Comparison of ENCODE assay signal across 12 cellular contexts in the genomic region with DNA sequence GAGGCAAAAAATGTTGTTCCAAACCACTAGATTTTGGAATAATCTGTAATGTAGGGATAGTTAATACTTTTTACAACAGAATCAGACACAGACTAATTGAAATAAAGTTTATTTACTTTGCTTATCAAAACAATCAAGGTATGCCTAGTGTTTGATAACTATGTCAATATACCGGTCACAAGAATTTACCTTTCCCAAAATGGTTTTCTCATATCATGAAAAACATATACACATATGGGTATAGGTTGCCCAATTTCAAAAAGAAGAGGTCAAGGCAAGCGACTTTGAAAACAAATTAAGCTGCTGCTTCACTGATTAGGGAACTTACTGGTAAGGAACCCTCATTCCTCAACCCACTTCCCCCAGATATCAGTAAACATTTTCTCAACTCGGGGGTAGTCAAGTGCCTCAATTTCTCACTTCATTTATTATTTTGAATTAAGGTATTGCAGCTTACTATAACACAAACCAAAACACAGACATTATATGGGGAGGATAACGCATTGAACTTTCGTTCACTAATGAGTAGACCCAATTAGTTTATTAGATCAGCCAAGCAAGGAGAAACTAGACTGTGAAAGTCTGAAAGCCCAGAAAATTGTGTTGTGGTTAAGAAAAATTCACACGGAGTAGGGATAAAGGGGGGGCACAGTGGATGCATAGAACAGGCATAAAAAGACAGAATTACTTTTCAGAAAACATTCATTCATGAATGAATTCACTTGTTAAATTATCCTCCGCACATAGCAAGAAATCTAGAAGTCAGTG. TPM values are rescaled to one million over a fixed set of nuclear protein-coding genes. Genes with fewer than 3 reads are reported as not detected.
DNase-seq lines count a peak whose midpoint lies in the region; ATAC-seq, FAIRE-seq and TF ChIP-seq lines count a peak whose summit lies in the region.
"Had no signal": no experiment of that assay in that cellular context is flagged by ENCODE, and none has a peak within 500 bp of the region (broad histone marks: within the 10 kb centered on the region; RNA-seq: fewer than 3 reads in every experiment).

No MANE protein-coding gene starts in this region.

- no peaks in the 10 kb centered on the region for H3K36me3 Mint-ChIP-seq in activated T-cell treated with anti-CD3 and anti-CD28 coated beads, Interleukin-2, amount 50 U/mL, for 4 hours (ENCODE audit: insufficient read depth)
- H3K36me3 Mint-ChIP-seq in WTC11: peaks cover 4% of the 10 kb centered on the region; the same call in 1 of the 2 replicates

- H3K4me3 ChIP-seq in left lung: no peak overlapping the region
- H3K4me3 ChIP-seq in thyroid gland (replicated peaks in 1 of 3): no peak overlapping the region
- no peak overlapping the region for H3K4me3 ChIP-seq in pancreas

- intact Hi-C loops in left lung (cut with DNase I): no loop called here
- intact Hi-C loops in thyroid gland (cut with DNase I): no loop called here
- intact Hi-C loops in pancreas (cut with DNase I): no loop called here

- H3K4me1 Mint-ChIP-seq in activated T-cell treated with anti-CD3 and anti-CD28 coated beads, Interleukin-2, amount 50 U/mL, for 4 hours (ENCODE audit: low read depth): peaks cover 44% of the 10 kb centered on the region
- peaks cover 31% of the 10 kb centered on the region for H3K4me1 Mint-ChIP-seq in WTC11

- CTCF ChIA-PET in WTC11 (lab: Charles Lee): no interaction called here

- H3K27me3 ChIP-seq in left lung (no peaks in the 10 kb centered on the region), thyroid gland (no peaks in the 10 kb centered on the region), pancreas (no peaks in the 10 kb centered on the region)

- H3K4me1 ChIP-seq in left lung (peaks cover 11 to 22% of the 10 kb centered on the region in 2 donors), thyroid gland (peaks cover 39 to 45% of the 10 kb centered on the region in 2 donors), pancreas (peaks cover 5 to 10% (median 5%) of the 10 kb centered on the region in 3 donors)

- H3K27ac ChIP-seq in left lung: peak overlapping the region; percentile 94 to 95
- H3K27ac ChIP-seq in thyroid gland: peak overlapping the region; percentile 89 to 99 (median 94)
- H3K27ac ChIP-seq in pancreas: peak overlapping the region in 2 of 4 donors; percentile 84 to 91

- peak overlapping the region; percentile 19 for H3K4me3 Mint-ChIP-seq in activated T-cell treated with anti-CD3 and anti-CD28 coated beads, Interleukin-2, amount 50 U/mL, for 4 hours
- H3K4me3 Mint-ChIP-seq in WTC11: peak overlapping the region; percentile 81

- no peak for DNase-seq in activated T-cell treated with anti-CD3 and anti-CD28 coated beads, Interleukin-2, amount 50 U/mL, for 4 hours
- no peak for DNase-seq in activated T-cell treated with anti-CD3 and anti-CD28 coated beads, Interleukin-2, amount 50 U/mL, for 48 hours
- DNase-seq in WTC11 (ENCODE audit: low spot score) (no peak), left lung (no peak), thyroid gland (no peak), OCI-M2 (lab: John Stamatoyannopoulos, UW; ENCODE audit: unreplicated experiment) (no peak), pancreas (no peak)
- DNase-seq: activated CD8-positive, alpha-beta memory T cell treated with anti-CD3 and anti-CD28 coated beads, Interleukin-2, amount 50 U/mL, for 48 hours; NCI-H1417 treated with DMSO at 0.1 percent for 48 hours; stimulated activated CD4-positive, alpha-beta T cell treated with anti-CD3 and anti-CD28 coated beads, Interleukin-15, amount 100 ng/mL, for 24 hours had no signal

- FAIRE-seq in pancreas (lab: Jason Lieb, UNC): no peak
- FAIRE-seq: bronchial epithelial cell had no signal

- 83 to 85% methylated on average over 7 of the region's 7 CpGs for WGBS in thyroid gland, 2 donors
- 61 to 68% methylated on average over 7 of the region's 7 CpGs for WGBS in pancreas, 2 donors

- no peaks in the 10 kb centered on the region for H3K9me3 Mint-ChIP-seq in activated T-cell treated with anti-CD3 and anti-CD28 coated beads, Interleukin-2, amount 50 U/mL, for 4 hours
- peaks cover 8% of the 10 kb centered on the region for H3K9me3 Mint-ChIP-seq in WTC11

- no peaks in the 10 kb centered on the region for H3K27me3 Mint-ChIP-seq in activated T-cell treated with anti-CD3 and anti-CD28 coated beads, Interleukin-2, amount 50 U/mL, for 4 hours (ENCODE audit: low read depth)
- H3K27me3 Mint-ChIP-seq in WTC11 (ENCODE audit: low read depth): peaks cover 18% of the 10 kb centered on the region

- H3K36me3 ChIP-seq in left lung (no peaks in the 10 kb centered on the region), thyroid gland (no peaks in the 10 kb centered on the region), pancreas (no peaks in the 10 kb centered on the region)

- ATAC-seq in activated T-cell treated with anti-CD3 and anti-CD28 coated beads, Interleukin-2, amount 50 U/mL, for 4 hours: no peak
- ATAC-seq in WTC11 (no peak), left lung (no peak), GM18858 (IDR thresholded peaks at IDR 0.05; ENCODE audit: unreplicated experiment) (no peak), pancreas (no peak)

- POLR2A ChIA-PET in WTC11 (lab: Charles Lee): no interaction called here

- H3K9me3 ChIP-seq in left lung: no peaks in the 10 kb centered on the region
- no peaks in the 10 kb centered on the region for H3K9me3 ChIP-seq in thyroid gland
- no peaks in the 10 kb centered on the region for H3K9me3 ChIP-seq in pancreas

- no peak overlapping the region for H3K27ac Mint-ChIP-seq in WTC11

- TF ChIP-seq POLR2A in thyroid gland (IDR thresholded peaks at IDR 0.05): no peak

- TF ChIP-seq CTCF in WTC11 (IDR thresholded peaks at IDR 0.05) (no peak), left lung (IDR thresholded peaks at IDR 0.05) (no peak), thyroid gland (IDR thresholded peaks at IDR 0.05) (no peak), pancreas (IDR thresholded peaks at IDR 0.05) (no peak)

TF ChIP-seq in WTC11, 78 proteins besides CTCF, POLR2A, EP300 and RAD21 (continues in another document):
- TF ChIP-seq RORB (CRISPR knock-in tag; IDR thresholded peaks at IDR 0.05) (no peak), ZNF532 (CRISPR knock-in tag; IDR thresholded peaks at IDR 0.05; ENCODE audit: borderline replicate concordance) (no peak), E2F4 (CRISPR knock-in tag; IDR thresholded peaks at IDR 0.05; ENCODE audit: borderline replicate concordance, low read depth) (no peak)
- TF ChIP-seq, protein P1, sequence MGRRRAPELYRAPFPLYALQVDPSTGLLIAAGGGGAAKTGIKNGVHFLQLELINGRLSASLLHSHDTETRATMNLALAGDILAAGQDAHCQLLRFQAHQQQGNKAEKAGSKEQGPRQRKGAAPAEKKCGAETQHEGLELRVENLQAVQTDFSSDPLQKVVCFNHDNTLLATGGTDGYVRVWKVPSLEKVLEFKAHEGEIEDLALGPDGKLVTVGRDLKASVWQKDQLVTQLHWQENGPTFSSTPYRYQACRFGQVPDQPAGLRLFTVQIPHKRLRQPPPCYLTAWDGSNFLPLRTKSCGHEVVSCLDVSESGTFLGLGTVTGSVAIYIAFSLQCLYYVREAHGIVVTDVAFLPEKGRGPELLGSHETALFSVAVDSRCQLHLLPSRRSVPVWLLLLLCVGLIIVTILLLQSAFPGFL (CRISPR knock-in tag; IDR thresholded peaks at IDR 0.05; ENCODE audit: borderline replicate concordance): no peak

RNA-seq across cellular contexts. Expression of gene ELOVL5, which starts 9.0 kb away (rescaled TPM):
- total RNA-seq in activated T-cell treated with anti-CD3 and anti-CD28 coated beads, Interleukin-2, amount 50 U/mL, for 4 hours: 100 to 1,000 TPM in 2 of 3 donors, 10 to 100 TPM in 1; 89.4 to 115 (median 104) TPM
- 122 to 139 TPM (median 137 TPM) in 3 replicates for total RNA-seq in WTC11 (2021)
- 100 to 1,000 TPM; 127 to 132 TPM for total RNA-seq in left lung
- total RNA-seq in thyroid gland: 100 to 1,000 TPM in 1 of 4 donors, 10 to 100 TPM in 3; 74.8 to 110 (median 90.6) TPM
- 10 to 100 TPM in 3 of 6 donors, 1 to 10 TPM in 3; 2.8 to 21.2 (median 11.2) TPM for total RNA-seq in pancreas
- 10 to 100 TPM in 1 of 2 donors, 1 to 10 TPM in 1; 5.0 to 19.6 TPM for polyA plus RNA-seq in pancreas
